ENCODE assay signal across 2 cellular contexts in genomic region chr9:134435527-134436355, GRCh38.
TF ChIP-seq lines count a peak whose summit lies in the region.

No MANE protein-coding gene starts in this region.

TF ChIP-seq in GM23338, 12 proteins besides CTCF, POLR2A, EP300 and RAD21 (continued from another document):
- TF ChIP-seq REST (IDR thresholded peaks at IDR 0.05; ENCODE audit: unreplicated experiment) (no peak), ZNF331 (CRISPR knock-in tag; IDR thresholded peaks at IDR 0.05; ENCODE audit: low read depth) (no peak), EZH2 (IDR thresholded peaks at IDR 0.05; ENCODE audit: low read depth, unreplicated experiment) (no peak)

TF ChIP-seq in HepG2, 621 proteins besides CTCF, POLR2A, EP300 and RAD21 (continued from another document):
- 0 out of 2 replicates have a peak, but pooled peaks have one; percentile 10 for TF ChIP-seq ZNF121 (CRISPR knock-in tag; IDR thresholded peaks at IDR 0.05)
- TF ChIP-seq ZFX (CRISPR knock-in tag; IDR thresholded peaks at IDR 0.05; ENCODE audit: low read depth) = no peak; the same call in 1 of the 2 replicates
- 0 out of 2 replicates have a peak, but pooled peaks have one; percentile 2 for TF ChIP-seq JUND (CRISPR knock-in tag; IDR thresholded peaks at IDR 0.05)
- TF ChIP-seq, protein P1, sequence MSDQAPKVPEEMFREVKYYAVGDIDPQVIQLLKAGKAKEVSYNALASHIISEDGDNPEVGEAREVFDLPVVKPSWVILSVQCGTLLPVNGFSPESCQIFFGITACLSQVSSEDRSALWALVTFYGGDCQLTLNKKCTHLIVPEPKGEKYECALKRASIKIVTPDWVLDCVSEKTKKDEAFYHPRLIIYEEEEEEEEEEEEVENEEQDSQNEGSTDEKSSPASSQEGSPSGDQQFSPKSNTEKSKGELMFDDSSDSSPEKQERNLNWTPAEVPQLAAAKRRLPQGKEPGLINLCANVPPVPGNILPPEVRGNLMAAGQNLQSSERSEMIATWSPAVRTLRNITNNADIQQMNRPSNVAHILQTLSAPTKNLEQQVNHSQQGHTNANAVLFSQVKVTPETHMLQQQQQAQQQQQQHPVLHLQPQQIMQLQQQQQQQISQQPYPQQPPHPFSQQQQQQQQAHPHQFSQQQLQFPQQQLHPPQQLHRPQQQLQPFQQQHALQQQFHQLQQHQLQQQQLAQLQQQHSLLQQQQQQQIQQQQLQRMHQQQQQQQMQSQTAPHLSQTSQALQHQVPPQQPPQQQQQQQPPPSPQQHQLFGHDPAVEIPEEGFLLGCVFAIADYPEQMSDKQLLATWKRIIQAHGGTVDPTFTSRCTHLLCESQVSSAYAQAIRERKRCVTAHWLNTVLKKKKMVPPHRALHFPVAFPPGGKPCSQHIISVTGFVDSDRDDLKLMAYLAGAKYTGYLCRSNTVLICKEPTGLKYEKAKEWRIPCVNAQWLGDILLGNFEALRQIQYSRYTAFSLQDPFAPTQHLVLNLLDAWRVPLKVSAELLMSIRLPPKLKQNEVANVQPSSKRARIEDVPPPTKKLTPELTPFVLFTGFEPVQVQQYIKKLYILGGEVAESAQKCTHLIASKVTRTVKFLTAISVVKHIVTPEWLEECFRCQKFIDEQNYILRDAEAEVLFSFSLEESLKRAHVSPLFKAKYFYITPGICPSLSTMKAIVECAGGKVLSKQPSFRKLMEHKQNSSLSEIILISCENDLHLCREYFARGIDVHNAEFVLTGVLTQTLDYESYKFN (CRISPR knock-in tag; conservative IDR thresholded peaks at IDR 0.05) = no peak
- no peak for TF ChIP-seq REPIN1 (CRISPR knock-in tag; IDR thresholded peaks at IDR 0.05; ENCODE audit: borderline replicate concordance, low read depth)
- TF ChIP-seq, protein P2, sequence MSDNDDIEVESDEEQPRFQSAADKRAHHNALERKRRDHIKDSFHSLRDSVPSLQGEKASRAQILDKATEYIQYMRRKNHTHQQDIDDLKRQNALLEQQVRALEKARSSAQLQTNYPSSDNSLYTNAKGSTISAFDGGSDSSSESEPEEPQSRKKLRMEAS (IDR thresholded peaks at IDR 0.05) = no peak
- TF ChIP-seq ZNF883 (CRISPR knock-in tag; IDR thresholded peaks at IDR 0.05; ENCODE audit: not compliant biosample characterization) = no peak
